Comparison of ENCODE assay signal across 18 cellular contexts in the genomic region with DNA sequence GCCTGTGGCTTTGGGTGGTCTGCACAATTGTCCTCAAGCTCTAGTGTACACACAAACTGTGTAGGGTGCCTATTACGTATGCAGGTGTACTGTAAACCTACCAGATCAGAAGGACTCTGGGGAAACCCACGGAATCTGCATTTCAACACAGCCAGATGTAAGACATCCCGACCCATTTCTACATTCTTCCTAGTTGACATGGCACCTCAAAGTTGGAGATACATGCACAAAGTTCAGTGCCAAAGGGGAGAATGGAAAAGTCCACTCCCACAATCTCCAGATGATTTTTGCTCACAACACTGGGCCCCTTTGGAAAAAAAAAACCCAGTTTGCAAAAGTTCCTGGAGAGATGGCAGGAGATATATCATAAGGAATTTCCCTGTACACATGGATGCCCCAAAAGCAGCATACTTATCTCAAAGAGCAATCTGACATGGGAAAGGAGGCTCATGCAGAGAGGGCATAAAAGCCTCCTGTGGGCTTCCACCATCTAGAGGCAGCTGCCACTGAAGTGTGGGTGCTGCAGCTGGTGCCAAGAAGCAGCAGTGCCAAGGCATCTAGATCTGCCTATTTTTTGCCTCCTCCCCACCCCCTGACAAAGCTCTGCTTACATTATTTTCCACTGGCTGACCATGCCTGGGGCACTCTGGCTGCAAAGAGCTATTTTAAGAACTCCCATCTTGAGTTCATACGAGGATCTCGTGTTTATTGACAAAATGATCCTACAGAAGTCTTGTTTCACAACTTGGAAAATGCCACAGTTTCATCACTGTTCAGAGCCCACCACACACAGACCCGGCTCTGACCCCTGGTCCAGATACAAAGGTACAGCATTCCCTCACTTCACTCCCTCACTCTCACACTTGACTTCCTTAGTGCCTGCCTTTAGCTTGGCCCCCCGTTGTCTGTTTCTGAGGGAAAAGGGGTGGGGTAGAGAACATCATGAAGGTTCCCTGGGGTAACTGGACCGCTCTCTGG. TPM values are rescaled to one million over a fixed set of nuclear protein-coding genes. Genes with fewer than 3 reads are reported as not detected.
DNase-seq lines count a peak whose midpoint lies in the region; ATAC-seq and TF ChIP-seq lines count a peak whose summit lies in the region.
"Had no signal": no experiment of that assay in that cellular context is flagged by ENCODE, and none has a peak within 500 bp of the region (broad histone marks: within the 10 kb centered on the region; RNA-seq: fewer than 3 reads in every experiment).

No MANE protein-coding gene starts in this region.

- TF ChIP-seq POLR2A in thyroid gland (IDR thresholded peaks at IDR 0.05), result no peak

- POLR2A ChIA-PET in SK-N-SH (lab: Yijun Ruan, JAX), result no interaction called here
- POLR2A ChIA-PET in HEK293T (lab: Yijun Ruan, JAX), result no interaction called here

- DNase-seq in SK-N-SH (peak; percentile 29), dedifferentiated amniotic fluid mesenchymal stem cell (ENCODE audit: extremely low spot score) (peak; percentile 74), thyroid gland (peak; percentile 88 to 90), left colon (no peak), HEK293T (ENCODE audit: extremely low spot score) (no peak)
- DNase-seq: activated CD4-positive, alpha-beta memory T cell treated with anti-CD3 and anti-CD28 coated beads for 36 hours; effector CD4-positive, alpha-beta T cell; naive B cell; NCI-H774; SHP77 treated with DMSO at 0.1 percent for 48 hours; stomach had no signal

- intact Hi-C loops in thyroid gland (cut with DNase I), result no loop called here
- intact Hi-C loops in left colon (cut with DNase I, micrococcal nuclease), result no loop called here

- TF ChIP-seq EP300 in SK-N-SH (IDR thresholded peaks at IDR 0.05; ENCODE audit: borderline replicate concordance in 1 of 2, low read depth in 1 of 2, low read length in 1 of 2), result no peak

- CTCF ChIA-PET in SK-N-SH (lab: Yijun Ruan, JAX), result interaction anchor here (1.3 to 5.4 kb wide), 3 partner anchors 12 to 139 kb away, joined by 3 to 27 read pairs (median 3); no protein-coding TSS in a partner anchor
- CTCF ChIA-PET in HEK293T (lab: Yijun Ruan, JAX), result no interaction called here

- no peaks in the 10 kb centered on the region for H3K9me3 ChIP-seq in SK-N-SH
- no peaks in the 10 kb centered on the region for H3K9me3 ChIP-seq in liver (ENCODE audit: control insufficient read depth in 4 of 4, low read length in 3 of 4)
- no peaks in the 10 kb centered on the region for H3K9me3 ChIP-seq in thyroid gland
- H3K9me3 ChIP-seq: stomach had no signal

- H3K9me2 ChIP-seq in SK-N-SH, result no peaks in the 10 kb centered on the region

- TF ChIP-seq RAD21 in SK-N-SH (IDR thresholded peaks at IDR 0.05; ENCODE audit: low read length) (no peak), liver (IDR thresholded peaks at IDR 0.05) (no peak)

- H3K4me3 ChIP-seq in SK-N-SH (ENCODE audit: low read depth in 2 of 2, low read length in 1 of 2), result no peak overlapping the region
- H3K4me3 ChIP-seq in liver (ENCODE audit: low read depth in 1 of 3, low read length in 3 of 3), result no peak overlapping the region
- H3K4me3 ChIP-seq in thyroid gland (replicated peaks in 1 of 3), result no peak overlapping the region
- H3K4me3 ChIP-seq: stomach had no signal

- TF ChIP-seq CTCF in SK-N-SH (IDR thresholded peaks at IDR 0.05) (no peak), liver (IDR thresholded peaks at IDR 0.05; ENCODE audit: low read depth, low read length, missing input control) (no peak), thyroid gland (IDR thresholded peaks at IDR 0.05) (no peak)

- no peaks in the 10 kb centered on the region for H3K27me3 ChIP-seq in SK-N-SH (ENCODE audit: insufficient read depth)
- H3K27me3 ChIP-seq in liver (ENCODE audit: control insufficient read depth in 4 of 4, insufficient read depth in 4 of 4, low read length in 3 of 4), result no peaks in the 10 kb centered on the region
- H3K27me3 ChIP-seq in thyroid gland, result no peaks in the 10 kb centered on the region
- H3K27me3 ChIP-seq: stomach had no signal

- H3F3A ChIP-seq in SK-N-SH (replicated peaks; ENCODE audit: insufficient read depth), result no peaks in the 10 kb centered on the region

- no peak overlapping the region for H3K4me2 ChIP-seq in SK-N-SH

- no peaks in the 10 kb centered on the region for H3K79me2 ChIP-seq in SK-N-SH (ENCODE audit: insufficient read depth)

- H3K27ac ChIP-seq in SK-N-SH (ENCODE audit: low read depth in 2 of 2, low read length in 1 of 2) (peak overlapping the region in 1 of 2 experiments; percentile 24; a peak in 2 of 4 replicates), liver (ENCODE audit: low read depth in 1 of 2, low read length in 2 of 2) (peak overlapping the region; percentile 69 to 83), thyroid gland (peak overlapping the region; percentile 75 to 97 (median 86))
- H3K27ac ChIP-seq: stomach had no signal

- H3K4me1 ChIP-seq in SK-N-SH (ENCODE audit: control insufficient read depth in 1 of 2, insufficient read depth in 2 of 2, low read depth in 1 of 2, low read length in 1 of 2) (peaks cover 0 to 29% of the 10 kb centered on the region in 2 experiments; a peak in 2 of 4 replicates), liver (ENCODE audit: control insufficient read depth in 4 of 4, insufficient read depth in 4 of 4, low read length in 3 of 4) (peaks cover 2 to 38% (median 24%) of the 10 kb centered on the region in 4 donors), thyroid gland (peaks cover 37 to 52% of the 10 kb centered on the region in 2 donors)

- no peaks in the 10 kb centered on the region for H4K20me1 ChIP-seq in SK-N-SH (ENCODE audit: insufficient read depth)

- H3K9ac ChIP-seq in SK-N-SH, result no peak overlapping the region
- H3K9ac ChIP-seq in liver (ENCODE audit: low read depth in 1 of 2, low read length in 2 of 2), result peak overlapping the region in 1 of 2 donors; percentile 10

- 25% methylated on average over 8 of the region's 8 CpGs for WGBS in SK-N-SH (ENCODE audit: low lambda C conversion rate)
- WGBS in liver, result 53% methylated on average over 8 of the region's 8 CpGs
- 45 to 50% methylated on average over 8 of the region's 8 CpGs for WGBS in thyroid gland, 2 donors

- H3K36me3 ChIP-seq in SK-N-SH (replicated peaks in 1 of 2; ENCODE audit: control insufficient read depth in 1 of 2, insufficient read depth in 2 of 2, low read length in 1 of 2), result no peaks in the 10 kb centered on the region
- no peaks in the 10 kb centered on the region for H3K36me3 ChIP-seq in liver (ENCODE audit: control insufficient read depth in 4 of 4, insufficient read depth in 3 of 4, low read depth in 1 of 4, low read length in 3 of 4)
- H3K36me3 ChIP-seq in thyroid gland, result no peaks in the 10 kb centered on the region
- H3K36me3 ChIP-seq: stomach had no signal

- no peak for ATAC-seq in SK-N-SH treated with all-trans-retinoic acid at 6 μM for 48 hours
- no peak for ATAC-seq in HG03280 (IDR thresholded peaks at IDR 0.05; ENCODE audit: unreplicated experiment)
- no peak for ATAC-seq in left colon

- no peak overlapping the region for H2AFZ ChIP-seq in SK-N-SH (ENCODE audit: low read depth)

TF ChIP-seq in liver, 16 proteins besides CTCF, POLR2A, EP300 and RAD21 (continues in another document):
- TF ChIP-seq FOXA2 (IDR thresholded peaks at IDR 0.05) (peak; percentile 25), HNF4A (conservative IDR thresholded peaks at IDR 0.05) (peak in 1 of 2 donors; percentile 28), FOXA1 (IDR thresholded peaks at IDR 0.05) (no peak), SP1 (IDR thresholded peaks at IDR 0.05) (peak; percentile 39), YY1 (IDR thresholded peaks at IDR 0.05) (no peak), HNF4G (IDR thresholded peaks at IDR 0.05) (no peak), RXRA (IDR thresholded peaks at IDR 0.05) (peak; percentile 3 to 54)
- TF ChIP-seq, protein P1, sequence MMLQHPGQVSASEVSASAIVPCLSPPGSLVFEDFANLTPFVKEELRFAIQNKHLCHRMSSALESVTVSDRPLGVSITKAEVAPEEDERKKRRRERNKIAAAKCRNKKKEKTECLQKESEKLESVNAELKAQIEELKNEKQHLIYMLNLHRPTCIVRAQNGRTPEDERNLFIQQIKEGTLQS (IDR thresholded peaks at IDR 0.05), result peak; percentile 13

TF ChIP-seq in HEK293T, 16 proteins besides CTCF, POLR2A, EP300 and RAD21:
- no peak for TF ChIP-seq FOXM1 (IDR thresholded peaks at IDR 0.05; ENCODE audit: borderline replicate concordance)
- no peak for TF ChIP-seq FOXA1 (IDR thresholded peaks at IDR 0.05)
- TF ChIP-seq ZNF384 (IDR thresholded peaks at IDR 0.05), result no peak
- no peak for TF ChIP-seq TARDBP (IDR thresholded peaks at IDR 0.05)
- TF ChIP-seq SP1 (IDR thresholded peaks at IDR 0.05), result no peak
- TF ChIP-seq, protein P2, sequence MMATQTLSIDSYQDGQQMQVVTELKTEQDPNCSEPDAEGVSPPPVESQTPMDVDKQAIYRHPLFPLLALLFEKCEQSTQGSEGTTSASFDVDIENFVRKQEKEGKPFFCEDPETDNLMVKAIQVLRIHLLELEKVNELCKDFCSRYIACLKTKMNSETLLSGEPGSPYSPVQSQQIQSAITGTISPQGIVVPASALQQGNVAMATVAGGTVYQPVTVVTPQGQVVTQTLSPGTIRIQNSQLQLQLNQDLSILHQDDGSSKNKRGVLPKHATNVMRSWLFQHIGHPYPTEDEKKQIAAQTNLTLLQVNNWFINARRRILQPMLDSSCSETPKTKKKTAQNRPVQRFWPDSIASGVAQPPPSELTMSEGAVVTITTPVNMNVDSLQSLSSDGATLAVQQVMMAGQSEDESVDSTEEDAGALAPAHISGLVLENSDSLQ (IDR thresholded peaks at IDR 0.05), result no peak
- TF ChIP-seq ARNT (IDR thresholded peaks at IDR 0.05), result no peak
- TF ChIP-seq ELF4 (IDR thresholded peaks at IDR 0.05), result no peak

RNA-seq across cellular contexts. Expression of gene TECTB, which starts 12.9 kb away (rescaled TPM):
- polyA plus RNA-seq in SK-N-SH (2012; rRNA removed), result not detected in 2 replicates
- polyA plus RNA-seq in SK-N-SH (2012; cell fraction: cytosol; rRNA removed), result not detected in 2 replicates
- not detected in 2 replicates for polyA plus RNA-seq in SK-N-SH (2012; cell fraction: nucleus; rRNA removed)
- total RNA-seq in liver, result under 1 TPM; 0.05 to 0.08 TPM
- polyA plus RNA-seq in liver, result under 1 TPM; 0.08 to 0.44 TPM
- under 1 TPM; 0.29 to 0.89 (median 0.72) TPM for total RNA-seq in thyroid gland
- not detected for total RNA-seq in left colon
- total RNA-seq: activated CD4-positive, alpha-beta memory T cell treated with anti-CD3 and anti-CD28 coated beads for 36 hours; activated T-helper 2 cell treated with anti-CD3 and anti-CD28 coated beads, Interferon-gamma antibody, Interleukin-2, Interleukin-4, amounts not matched to agents 10 μg/mL and 5 μg/mL and 100 μg/mL, durations not matched to agents 14 hours and 24 hours and 36 hours; astrocyte; glomerular endothelial cell; stomach had no signal
- polyA plus RNA-seq: keratinocyte, stomach had no signal

Comparison
In these comparisons a context has a peak if more than half of its experiments do, and no peak if none do; other contexts are left out.
1. DNase-seq: peak in SK-N-SH (single experiment), dedifferentiated amniotic fluid mesenchymal stem cell (single experiment) and thyroid gland (2 of 2); none in left colon (0 of 2) and HEK293T (single experiment).